23 cellular contexts compared by ENCODE assay signal in the genomic region with DNA sequence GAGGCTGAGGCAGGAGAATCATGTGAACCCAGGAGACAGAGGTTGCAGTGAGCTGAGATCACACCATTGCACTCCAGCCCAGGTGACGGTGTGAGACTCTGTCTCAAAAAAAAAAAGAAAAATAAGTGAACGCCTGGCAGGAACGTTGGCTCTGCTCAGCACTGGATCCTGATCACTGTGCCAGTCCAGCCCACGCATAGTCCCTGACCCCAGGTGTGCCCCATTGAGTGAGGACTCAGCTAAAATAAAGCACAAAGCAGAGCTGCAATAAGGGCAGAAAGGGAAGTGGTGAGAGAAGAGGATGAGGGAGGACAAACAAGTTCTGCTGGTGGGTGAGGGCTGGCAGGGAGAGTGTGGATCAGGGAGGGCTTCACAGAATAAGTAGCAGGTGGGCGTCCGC.
"Had no signal": no experiment of that assay in that cellular context is flagged by ENCODE, and none has a peak within 500 bp of the region (broad histone marks: within the 10 kb centered on the region; RNA-seq: fewer than 3 reads in every experiment).

No MANE protein-coding gene starts in this region.

- H3K27me3 Mint-ChIP-seq: dendritic cell treated with granulocyte-macrophage colony-stimulating factor and Interleukin-4, amounts not matched to agents 40 ng/mL and 50 ng/mL, for 4 days; effector memory CD8-positive, alpha-beta T cell; memory B cell; progenitor cell of endocrine pancreas; stimulated activated naive CD8-positive, alpha-beta T cell treated with anti-CD3 and anti-CD28 coated beads, Interleukin-15, Interleukin-2, amounts not matched to agents 100 ng/mL and 50 ng/mL, for 24 hours had no signal

- H3K4me3 ChIP-seq: esophagus muscularis mucosa, gastrocnemius medialis, left lung, lower lobe of right lung, neural progenitor cell, ovary, testis, tibial nerve, upper lobe of right lung had no signal

- H3K4me3 Mint-ChIP-seq: dendritic cell treated with granulocyte-macrophage colony-stimulating factor and Interleukin-4, amounts not matched to agents 40 ng/mL and 50 ng/mL, for 4 days; effector memory CD8-positive, alpha-beta T cell; immature natural killer cell; memory B cell; mesothelial cell of epicardium; natural killer cell; neural progenitor cell; stimulated activated naive CD8-positive, alpha-beta T cell treated with anti-CD3 and anti-CD28 coated beads, Interleukin-15, Interleukin-2, amounts not matched to agents 100 ng/mL and 50 ng/mL, for 24 hours had no signal

- H3K9me3 Mint-ChIP-seq: dendritic cell treated with granulocyte-macrophage colony-stimulating factor and Interleukin-4, amounts not matched to agents 40 ng/mL and 50 ng/mL, for 4 days; effector memory CD8-positive, alpha-beta T cell; immature natural killer cell; memory B cell; mesothelial cell of epicardium; natural killer cell; neural progenitor cell; stimulated activated naive CD8-positive, alpha-beta T cell treated with anti-CD3 and anti-CD28 coated beads, Interleukin-15, Interleukin-2, amounts not matched to agents 100 ng/mL and 50 ng/mL, for 24 hours had no signal

- FAIRE-seq: colon, keratinocyte, small intestine had no signal

- ATAC-seq: effector memory CD8-positive, alpha-beta T cell; gastrocnemius medialis; left lung; lower lobe of right lung; natural killer cell; right cardiac atrium; upper lobe of right lung had no signal

- H3K36me3 ChIP-seq: neural progenitor cell, ovary had no signal

- DNase-seq: effector memory CD8-positive, alpha-beta T cell; gastrocnemius medialis; immature natural killer cell; left lung; lower lobe of right lung; natural killer cell; nucleus accumbens; ovary; right cardiac atrium; small intestine; stimulated activated CD4-positive, alpha-beta T cell treated with anti-CD3 and anti-CD28 coated beads, Interleukin-12 subunit alpha, Interleukin-12 subunit beta, amount 100 ng/mL, for 4 hours; testis; upper lobe of right lung had no signal

- H3K27ac Mint-ChIP-seq: dendritic cell treated with granulocyte-macrophage colony-stimulating factor and Interleukin-4, amounts not matched to agents 40 ng/mL and 50 ng/mL, for 4 days; effector memory CD8-positive, alpha-beta T cell; immature natural killer cell; mesothelial cell of epicardium; natural killer cell; neural progenitor cell; stimulated activated naive CD8-positive, alpha-beta T cell treated with anti-CD3 and anti-CD28 coated beads, Interleukin-15, Interleukin-2, amounts not matched to agents 100 ng/mL and 50 ng/mL, for 24 hours had no signal

- H3K27me3 ChIP-seq: esophagus muscularis mucosa, gastrocnemius medialis, left lung, neural progenitor cell, ovary, testis, tibial nerve, upper lobe of right lung had no signal
